2 cellular contexts compared by ENCODE assay signal in the genomic region with DNA sequence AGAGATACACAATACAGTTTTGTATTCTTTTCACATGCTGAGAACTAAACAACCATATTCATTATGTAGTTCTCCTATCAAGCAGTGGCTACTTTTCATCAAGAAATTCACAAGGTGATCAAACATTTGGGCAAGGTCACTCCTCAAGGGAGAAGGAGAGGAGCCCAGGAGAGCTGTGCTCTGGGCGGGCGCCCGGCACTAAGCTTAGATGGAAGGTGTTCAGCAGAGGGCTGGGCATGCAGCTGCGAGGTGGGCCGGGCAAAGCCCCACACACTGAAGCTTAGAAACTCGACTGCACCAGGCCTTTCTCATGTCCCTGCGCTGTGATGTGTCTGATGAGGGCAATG.
TF ChIP-seq lines count a peak whose summit lies in the region.

No MANE protein-coding gene starts in this region.

TF ChIP-seq in H1, 55 proteins besides CTCF, POLR2A, EP300 and RAD21:
- TF ChIP-seq, protein P1, sequence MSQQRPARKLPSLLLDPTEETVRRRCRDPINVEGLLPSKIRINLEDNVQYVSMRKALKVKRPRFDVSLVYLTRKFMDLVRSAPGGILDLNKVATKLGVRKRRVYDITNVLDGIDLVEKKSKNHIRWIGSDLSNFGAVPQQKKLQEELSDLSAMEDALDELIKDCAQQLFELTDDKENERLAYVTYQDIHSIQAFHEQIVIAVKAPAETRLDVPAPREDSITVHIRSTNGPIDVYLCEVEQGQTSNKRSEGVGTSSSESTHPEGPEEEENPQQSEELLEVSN (IDR thresholded peaks at IDR 0.05), result no peak
- TF ChIP-seq POU5F1 (IDR thresholded peaks at IDR 0.05; ENCODE audit: low read depth, low read length), result no peak
- TF ChIP-seq, protein P2, sequence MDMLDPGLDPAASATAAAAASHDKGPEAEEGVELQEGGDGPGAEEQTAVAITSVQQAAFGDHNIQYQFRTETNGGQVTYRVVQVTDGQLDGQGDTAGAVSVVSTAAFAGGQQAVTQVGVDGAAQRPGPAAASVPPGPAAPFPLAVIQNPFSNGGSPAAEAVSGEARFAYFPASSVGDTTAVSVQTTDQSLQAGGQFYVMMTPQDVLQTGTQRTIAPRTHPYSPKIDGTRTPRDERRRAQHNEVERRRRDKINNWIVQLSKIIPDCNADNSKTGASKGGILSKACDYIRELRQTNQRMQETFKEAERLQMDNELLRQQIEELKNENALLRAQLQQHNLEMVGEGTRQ (IDR thresholded peaks at IDR 0.05; ENCODE audit: low read length), result no peak
- TF ChIP-seq EGR1 (IDR thresholded peaks at IDR 0.05; ENCODE audit: borderline replicate concordance, low read depth, low read length), result no peak
- no peak for TF ChIP-seq KDM1A (IDR thresholded peaks at IDR 0.05; ENCODE audit: borderline replicate concordance, low read length)
- no peak for TF ChIP-seq HDAC6 (IDR thresholded peaks at IDR 0.05; ENCODE audit: low read depth, low read length)
- no peak for TF ChIP-seq SRF (IDR thresholded peaks at IDR 0.05; ENCODE audit: low read depth, low read length)
- no peak for TF ChIP-seq CEBPB (IDR thresholded peaks at IDR 0.05; ENCODE audit: low read depth, low read length)
- no peak for TF ChIP-seq TAF7 (optimal IDR thresholded peaks at IDR 0.05; ENCODE audit: borderline replicate concordance, low read depth, low read length)
- no peak for TF ChIP-seq RXRA (IDR thresholded peaks at IDR 0.05; ENCODE audit: insufficient read depth, low read depth, low read length)
- no peak for TF ChIP-seq SP2 (IDR thresholded peaks at IDR 0.05; ENCODE audit: low read length)
- TF ChIP-seq, protein P3, sequence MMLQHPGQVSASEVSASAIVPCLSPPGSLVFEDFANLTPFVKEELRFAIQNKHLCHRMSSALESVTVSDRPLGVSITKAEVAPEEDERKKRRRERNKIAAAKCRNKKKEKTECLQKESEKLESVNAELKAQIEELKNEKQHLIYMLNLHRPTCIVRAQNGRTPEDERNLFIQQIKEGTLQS (IDR thresholded peaks at IDR 0.05; ENCODE audit: insufficient read depth, low read depth, low read length), result no peak
- TF ChIP-seq FOSL1 (IDR thresholded peaks at IDR 0.05; ENCODE audit: insufficient read depth, low read depth, low read length), result no peak
- TF ChIP-seq HDAC2 (IDR thresholded peaks at IDR 0.05; ENCODE audit: borderline replicate concordance in 1 of 2, low read depth in 2 of 2, low read length in 2 of 2), result no peak

TF ChIP-seq in neural cell, 6 proteins besides CTCF, POLR2A, EP300 and RAD21:
- TF ChIP-seq POLR2AphosphoS5 (IDR thresholded peaks at IDR 0.05) (no peak), TAF1 (IDR thresholded peaks at IDR 0.05; ENCODE audit: low read depth) (no peak), MXI1 (conservative IDR thresholded peaks at IDR 0.05; ENCODE audit: poor library complexity, severe bottlenecking) (no peak), SMC3 (conservative IDR thresholded peaks at IDR 0.05; ENCODE audit: poor library complexity) (no peak), EZH2 (IDR thresholded peaks at IDR 0.05; ENCODE audit: borderline replicate concordance, insufficient read depth, low read length, poor library complexity, severe bottlenecking) (no peak)
- TF ChIP-seq, protein P4, sequence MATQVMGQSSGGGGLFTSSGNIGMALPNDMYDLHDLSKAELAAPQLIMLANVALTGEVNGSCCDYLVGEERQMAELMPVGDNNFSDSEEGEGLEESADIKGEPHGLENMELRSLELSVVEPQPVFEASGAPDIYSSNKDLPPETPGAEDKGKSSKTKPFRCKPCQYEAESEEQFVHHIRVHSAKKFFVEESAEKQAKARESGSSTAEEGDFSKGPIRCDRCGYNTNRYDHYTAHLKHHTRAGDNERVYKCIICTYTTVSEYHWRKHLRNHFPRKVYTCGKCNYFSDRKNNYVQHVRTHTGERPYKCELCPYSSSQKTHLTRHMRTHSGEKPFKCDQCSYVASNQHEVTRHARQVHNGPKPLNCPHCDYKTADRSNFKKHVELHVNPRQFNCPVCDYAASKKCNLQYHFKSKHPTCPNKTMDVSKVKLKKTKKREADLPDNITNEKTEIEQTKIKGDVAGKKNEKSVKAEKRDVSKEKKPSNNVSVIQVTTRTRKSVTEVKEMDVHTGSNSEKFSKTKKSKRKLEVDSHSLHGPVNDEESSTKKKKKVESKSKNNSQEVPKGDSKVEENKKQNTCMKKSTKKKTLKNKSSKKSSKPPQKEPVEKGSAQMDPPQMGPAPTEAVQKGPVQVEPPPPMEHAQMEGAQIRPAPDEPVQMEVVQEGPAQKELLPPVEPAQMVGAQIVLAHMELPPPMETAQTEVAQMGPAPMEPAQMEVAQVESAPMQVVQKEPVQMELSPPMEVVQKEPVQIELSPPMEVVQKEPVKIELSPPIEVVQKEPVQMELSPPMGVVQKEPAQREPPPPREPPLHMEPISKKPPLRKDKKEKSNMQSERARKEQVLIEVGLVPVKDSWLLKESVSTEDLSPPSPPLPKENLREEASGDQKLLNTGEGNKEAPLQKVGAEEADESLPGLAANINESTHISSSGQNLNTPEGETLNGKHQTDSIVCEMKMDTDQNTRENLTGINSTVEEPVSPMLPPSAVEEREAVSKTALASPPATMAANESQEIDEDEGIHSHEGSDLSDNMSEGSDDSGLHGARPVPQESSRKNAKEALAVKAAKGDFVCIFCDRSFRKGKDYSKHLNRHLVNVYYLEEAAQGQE (IDR thresholded peaks at IDR 0.05; ENCODE audit: borderline replicate concordance), result no peak
